1 cellular context compared by ENCODE assay signal in genomic region chr1:25026757-25027450, GRCh38.
A peak's percentile ranks its signal among the peaks of the same experiment; 100 is the strongest.
TF ChIP-seq lines count a peak whose summit lies in the region.

No MANE protein-coding gene starts in this region.

TF ChIP-seq in GM12878, 131 proteins besides CTCF, POLR2A, EP300 and RAD21 (continued from another document and continues in another):
- TF ChIP-seq, protein P1, sequence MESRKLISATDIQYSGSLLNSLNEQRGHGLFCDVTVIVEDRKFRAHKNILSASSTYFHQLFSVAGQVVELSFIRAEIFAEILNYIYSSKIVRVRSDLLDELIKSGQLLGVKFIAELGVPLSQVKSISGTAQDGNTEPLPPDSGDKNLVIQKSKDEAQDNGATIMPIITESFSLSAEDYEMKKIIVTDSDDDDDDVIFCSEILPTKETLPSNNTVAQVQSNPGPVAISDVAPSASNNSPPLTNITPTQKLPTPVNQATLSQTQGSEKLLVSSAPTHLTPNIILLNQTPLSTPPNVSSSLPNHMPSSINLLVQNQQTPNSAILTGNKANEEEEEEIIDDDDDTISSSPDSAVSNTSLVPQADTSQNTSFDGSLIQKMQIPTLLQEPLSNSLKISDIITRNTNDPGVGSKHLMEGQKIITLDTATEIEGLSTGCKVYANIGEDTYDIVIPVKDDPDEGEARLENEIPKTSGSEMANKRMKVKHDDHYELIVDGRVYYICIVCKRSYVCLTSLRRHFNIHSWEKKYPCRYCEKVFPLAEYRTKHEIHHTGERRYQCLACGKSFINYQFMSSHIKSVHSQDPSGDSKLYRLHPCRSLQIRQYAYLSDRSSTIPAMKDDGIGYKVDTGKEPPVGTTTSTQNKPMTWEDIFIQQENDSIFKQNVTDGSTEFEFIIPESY (IDR thresholded peaks at IDR 0.05) = no peak
- TF ChIP-seq CREB1 (IDR thresholded peaks at IDR 0.05; ENCODE audit: low read depth) (no peak), TCF7 (IDR thresholded peaks at IDR 0.05; ENCODE audit: borderline replicate concordance) (no peak), ZBED1 (IDR thresholded peaks at IDR 0.05; ENCODE audit: borderline replicate concordance) (0 out of 2 replicates have a peak, but pooled peaks have one; percentile 34), ZBTB40 (IDR thresholded peaks at IDR 0.05; ENCODE audit: borderline replicate concordance) (no peak), RAD51 (IDR thresholded peaks at IDR 0.05) (no peak), PKNOX1 (IDR thresholded peaks at IDR 0.05) (no peak), HDAC2 (IDR thresholded peaks at IDR 0.05) (no peak), DPF2 (IDR thresholded peaks at IDR 0.05) (peak; percentile 57; the same call in 1 of the 2 replicates), ATF7 (IDR thresholded peaks at IDR 0.05; ENCODE audit: low read depth) (0 out of 2 replicates have a peak, but pooled peaks have one; percentile 12), MLLT1 (IDR thresholded peaks at IDR 0.05) (no peak), GATAD2B (conservative IDR thresholded peaks at IDR 0.05; ENCODE audit: low read depth) (peak; percentile 90; the same call in 1 of the 2 replicates), RCOR1 (conservative IDR thresholded peaks at IDR 0.05; ENCODE audit: low read depth, low read length) (no peak), IKZF1 (conservative IDR thresholded peaks at IDR 0.05) (peak; percentile 97), NR2C1 (IDR thresholded peaks at IDR 0.05) (no peak), KLF5 (IDR thresholded peaks at IDR 0.05; ENCODE audit: partially characterized antibody) (no peak), SIN3A (IDR thresholded peaks at IDR 0.05; ENCODE audit: low read depth, low read length) (no peak), WRNIP1 (IDR thresholded peaks at IDR 0.05; ENCODE audit: borderline replicate concordance, low read depth, low read length) (no peak), EED (IDR thresholded peaks at IDR 0.05; ENCODE audit: low read depth) (peak; percentile 97), JUNB (IDR thresholded peaks at IDR 0.05) (no peak; the same call in 1 of the 2 replicates), MYB (IDR thresholded peaks at IDR 0.05; ENCODE audit: borderline replicate concordance, low read depth, low read length) (no peak), HDAC6 (IDR thresholded peaks at IDR 0.05; ENCODE audit: unreplicated experiment) (no peak), MEF2A (IDR thresholded peaks at IDR 0.05; ENCODE audit: insufficient read depth, low read depth, low read length) (0 out of 2 replicates have a peak, but pooled peaks have one; percentile 45), FOXK2 (IDR thresholded peaks at IDR 0.05) (no peak), FOXM1 (IDR thresholded peaks at IDR 0.05; ENCODE audit: low read depth, low read length) (no peak), CHD2 (IDR thresholded peaks at IDR 0.05; ENCODE audit: borderline replicate concordance, low read depth, low read length) (peak; percentile 5; the same call in 1 of the 2 replicates), RELA (IDR thresholded peaks at IDR 0.05; ENCODE audit: borderline replicate concordance, partially characterized antibody) (no peak), ZSCAN29 (IDR thresholded peaks at IDR 0.05) (no peak), TCF3 (IDR thresholded peaks at IDR 0.05; ENCODE audit: borderline replicate concordance, insufficient read depth, low read depth, low read length) (no peak), POLR2AphosphoS2 (IDR thresholded peaks at IDR 0.05; ENCODE audit: low read depth, low read length) (no peak), ESRRA (IDR thresholded peaks at IDR 0.05; ENCODE audit: low read length) (no peak; the same call in 1 of the 2 replicates), EGR1 (IDR thresholded peaks at IDR 0.05; ENCODE audit: borderline replicate concordance in 1 of 2, low read depth in 2 of 2, low read length in 2 of 2) (no peak), TAF1 (IDR thresholded peaks at IDR 0.05; ENCODE audit: borderline replicate concordance, low read depth, low read length) (no peak), NR2F1 (conservative IDR thresholded peaks at IDR 0.05) (peak; percentile 93), NFXL1 (IDR thresholded peaks at IDR 0.05; ENCODE audit: borderline replicate concordance) (no peak), ZBTB11 (CRISPR knock-in tag; IDR thresholded peaks at IDR 0.05) (no peak), ETV6 (conservative IDR thresholded peaks at IDR 0.05 in 1 of 2, IDR thresholded peaks at IDR 0.05 in 1 of 2; ENCODE audit: borderline replicate concordance in 1 of 2, low read depth in 1 of 2) (peak in 1 of 2 experiments; percentile 53; a peak in 1 of 4 replicates), HCFC1 (IDR thresholded peaks at IDR 0.05; ENCODE audit: low read length) (no peak), LARP7 (IDR thresholded peaks at IDR 0.05) (no peak), SMAD5 (IDR thresholded peaks at IDR 0.05; ENCODE audit: low read depth) (no peak), ZNF207 (IDR thresholded peaks at IDR 0.05; ENCODE audit: borderline replicate concordance) (peak; percentile 72; the same call in 1 of the 2 replicates), ZNF592 (IDR thresholded peaks at IDR 0.05) (0 out of 2 replicates have a peak, but pooled peaks have one; percentile 41), IRF4 (IDR thresholded peaks at IDR 0.05; ENCODE audit: low read depth, low read length) (peak; percentile 32; the same call in 1 of the 2 replicates), TCF12 (IDR thresholded peaks at IDR 0.05; ENCODE audit: low read depth, low read length) (0 out of 2 replicates have a peak, but pooled peaks have one; percentile 46), STAT3 (IDR thresholded peaks at IDR 0.05; ENCODE audit: low read depth, low read length) (no peak)
- TF ChIP-seq, protein P2, sequence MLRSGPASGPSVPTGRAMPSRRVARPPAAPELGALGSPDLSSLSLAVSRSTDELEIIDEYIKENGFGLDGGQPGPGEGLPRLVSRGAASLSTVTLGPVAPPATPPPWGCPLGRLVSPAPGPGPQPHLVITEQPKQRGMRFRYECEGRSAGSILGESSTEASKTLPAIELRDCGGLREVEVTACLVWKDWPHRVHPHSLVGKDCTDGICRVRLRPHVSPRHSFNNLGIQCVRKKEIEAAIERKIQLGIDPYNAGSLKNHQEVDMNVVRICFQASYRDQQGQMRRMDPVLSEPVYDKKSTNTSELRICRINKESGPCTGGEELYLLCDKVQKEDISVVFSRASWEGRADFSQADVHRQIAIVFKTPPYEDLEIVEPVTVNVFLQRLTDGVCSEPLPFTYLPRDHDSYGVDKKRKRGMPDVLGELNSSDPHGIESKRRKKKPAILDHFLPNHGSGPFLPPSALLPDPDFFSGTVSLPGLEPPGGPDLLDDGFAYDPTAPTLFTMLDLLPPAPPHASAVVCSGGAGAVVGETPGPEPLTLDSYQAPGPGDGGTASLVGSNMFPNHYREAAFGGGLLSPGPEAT (IDR thresholded peaks at IDR 0.05; ENCODE audit: low read depth) = peak; percentile 89
- TF ChIP-seq, protein P3, sequence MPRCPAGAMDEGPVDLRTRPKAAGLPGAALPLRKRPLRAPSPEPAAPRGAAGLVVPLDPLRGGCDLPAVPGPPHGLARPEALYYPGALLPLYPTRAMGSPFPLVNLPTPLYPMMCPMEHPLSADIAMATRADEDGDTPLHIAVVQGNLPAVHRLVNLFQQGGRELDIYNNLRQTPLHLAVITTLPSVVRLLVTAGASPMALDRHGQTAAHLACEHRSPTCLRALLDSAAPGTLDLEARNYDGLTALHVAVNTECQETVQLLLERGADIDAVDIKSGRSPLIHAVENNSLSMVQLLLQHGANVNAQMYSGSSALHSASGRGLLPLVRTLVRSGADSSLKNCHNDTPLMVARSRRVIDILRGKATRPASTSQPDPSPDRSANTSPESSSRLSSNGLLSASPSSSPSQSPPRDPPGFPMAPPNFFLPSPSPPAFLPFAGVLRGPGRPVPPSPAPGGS (IDR thresholded peaks at IDR 0.05; ENCODE audit: borderline replicate concordance, insufficient read depth, low read depth, low read length, poor library complexity, severe bottlenecking) = peak; percentile 89
